In the genomic region with DNA sequence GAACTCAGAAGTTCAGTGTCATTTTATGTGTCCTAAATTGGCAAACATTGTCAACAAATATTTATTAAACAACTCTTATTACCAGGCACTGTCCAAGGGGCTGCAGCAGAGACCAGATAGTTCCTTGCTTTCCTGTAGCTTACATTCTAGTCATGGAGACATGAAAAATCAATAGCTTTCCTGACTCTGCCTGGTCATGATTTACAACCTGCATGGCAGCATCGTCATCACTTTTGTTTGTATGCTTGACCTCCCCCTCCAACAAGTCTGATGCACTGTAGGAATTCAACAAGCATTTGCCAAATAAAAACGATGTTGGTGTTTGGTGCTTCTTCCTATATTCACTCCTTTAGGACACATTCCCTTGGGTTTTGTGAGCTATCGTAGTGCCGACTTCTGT, we compare ENCODE assay signal across 18 cellular contexts.
DNase-seq lines count a peak whose midpoint lies in the region; ATAC-seq and TF ChIP-seq lines count a peak whose summit lies in the region.
"Had no signal": no experiment of that assay in that cellular context is flagged by ENCODE, and none has a peak within 500 bp of the region (broad histone marks: within the 10 kb centered on the region; RNA-seq: fewer than 3 reads in every experiment).

No MANE protein-coding gene starts in this region.

- intact Hi-C loops in esophagus muscularis mucosa (cut with DNase I) (no loop called here), tibial artery (cut with DNase I; ENCODE audit: low total_unique reads) (loop anchor here (10.0 kb wide), 1 partner anchor 48 kb away; no protein-coding TSS in a partner anchor)

- H3K36me3 ChIP-seq in esophagus muscularis mucosa: no peaks in the 10 kb centered on the region
- no peaks in the 10 kb centered on the region for H3K36me3 ChIP-seq in muscle layer of duodenum (ENCODE audit: control insufficient read depth in 1 of 2, insufficient read depth in 2 of 2, low read length in 2 of 2)
- no peaks in the 10 kb centered on the region for H3K36me3 ChIP-seq in tibial artery

- H3K4me1 ChIP-seq in esophagus muscularis mucosa (peaks cover 94 to 100% (median 100%) of the 10 kb centered on the region in 4 donors), muscle layer of duodenum (ENCODE audit: control insufficient read depth in 1 of 2, insufficient read depth in 2 of 2, low read length in 2 of 2) (peaks cover 23 to 57% of the 10 kb centered on the region in 2 donors), tibial artery (peaks cover 0 to 92% (median 70%) of the 10 kb centered on the region in 4 donors)

- peak; percentile 19 for DNase-seq in NCI-H510A treated with DMSO at 0.1 percent for 48 hours (lab: John Stamatoyannopoulos, UW)
- DNase-seq in NCI-H510A (lab: John Stamatoyannopoulos, UW): no peak
- DNase-seq in esophagus muscularis mucosa (ENCODE audit: extremely low spot score): no peak
- no peak for DNase-seq in tibial artery
- no peak for DNase-seq in NCI-H1092 treated with DMSO at 0.1 percent for 48 hours (lab: John Stamatoyannopoulos, UW)
- DNase-seq: 8988T; activated CD4-positive, alpha-beta T cell treated with anti-CD3 and anti-CD28 coated beads, Interleukin-2, amount 50 U/mL, for 4 hours; GDM1; glutamatergic neuron; Kasumi-1; NCI-H1105 treated with DMSO at 0.1 percent for 48 hours; NCI-H2171 treated with DMSO at 0.1 percent for 48 hours had no signal

- ATAC-seq in GM21515 (IDR thresholded peaks at IDR 0.05; ENCODE audit: unreplicated experiment) (no peak), HG02588 (IDR thresholded peaks at IDR 0.05; ENCODE audit: unreplicated experiment) (no peak)

- peak overlapping the region; percentile 83 to 88 (median 86) for H3K27ac ChIP-seq in esophagus muscularis mucosa (replicated peaks in 1 of 4)
- peak overlapping the region; percentile 83 for H3K27ac ChIP-seq in muscle layer of duodenum (ENCODE audit: low read length)
- H3K27ac ChIP-seq in tibial artery: peak overlapping the region; percentile 76 to 83
- H3K27ac ChIP-seq: BLaER1 treated with 17β-estradiol and CSF1 and Interleukin-3, amounts not matched to agents 10 nM and 100 nM; HL-60 had no signal

- TF ChIP-seq POLR2A in esophagus muscularis mucosa (IDR thresholded peaks at IDR 0.05; ENCODE audit: low read depth): no peak

- H3K9me3 ChIP-seq in esophagus muscularis mucosa: no peaks in the 10 kb centered on the region
- H3K9me3 ChIP-seq in muscle layer of duodenum (ENCODE audit: control insufficient read depth in 1 of 2, low read length in 2 of 2): no peaks in the 10 kb centered on the region
- H3K9me3 ChIP-seq in tibial artery: no peaks in the 10 kb centered on the region
- H3K9me3 ChIP-seq: BLaER1 treated with 17β-estradiol and CSF1 and Interleukin-3, amounts not matched to agents 10 nM and 100 nM had no signal

- no peak for TF ChIP-seq CTCF in esophagus muscularis mucosa (IDR thresholded peaks at IDR 0.05)
- TF ChIP-seq CTCF in tibial artery (IDR thresholded peaks at IDR 0.05): no peak

- H3K27me3 ChIP-seq in esophagus muscularis mucosa (no peaks in the 10 kb centered on the region), muscle layer of duodenum (ENCODE audit: low read depth, low read length) (no peaks in the 10 kb centered on the region), tibial artery (no peaks in the 10 kb centered on the region)
- H3K27me3 ChIP-seq: BLaER1 treated with 17β-estradiol and CSF1 and Interleukin-3, amounts not matched to agents 10 nM and 100 nM had no signal

- no peak for TF ChIP-seq EP300 in esophagus muscularis mucosa (IDR thresholded peaks at IDR 0.05)

- H3K4me3 ChIP-seq in esophagus muscularis mucosa: no peak overlapping the region
- H3K4me3 ChIP-seq in muscle layer of duodenum (ENCODE audit: low read depth in 1 of 2, low read length in 2 of 2): no peak overlapping the region
- no peak overlapping the region for H3K4me3 ChIP-seq in tibial artery
- H3K4me3 ChIP-seq: BLaER1 treated with 17β-estradiol and CSF1 and Interleukin-3, amounts not matched to agents 10 nM and 100 nM; skin epidermis had no signal

- WGBS in esophagus muscularis mucosa: 89% methylated on average over 4 of the region's 4 CpGs
